ENCODE assay signal across 8 cellular contexts in the genomic region with DNA sequence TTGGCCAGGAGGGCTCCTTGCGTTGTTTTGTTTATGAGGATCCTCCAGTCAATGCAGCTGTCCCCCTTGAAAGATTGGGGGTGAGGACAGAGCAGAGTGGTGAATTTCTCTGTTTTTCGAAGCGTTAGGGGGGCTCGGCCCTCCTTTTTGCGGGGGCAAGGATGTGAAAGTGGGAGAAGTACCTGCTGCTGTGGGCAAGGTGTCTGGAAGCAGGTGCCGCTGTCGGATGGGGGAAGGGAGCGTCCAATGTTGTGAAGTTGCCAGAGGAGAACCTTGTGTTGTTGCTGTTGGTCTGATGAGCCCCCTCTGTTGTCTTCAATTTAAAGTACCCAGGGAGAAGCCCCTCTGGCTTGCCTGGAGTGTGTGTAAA. TPM values are rescaled to one million over a fixed set of nuclear protein-coding genes. Genes with fewer than 3 reads are reported as not detected.
DNase-seq lines count a peak whose midpoint lies in the region; ATAC-seq and TF ChIP-seq lines count a peak whose summit lies in the region.
"Had no signal": no experiment of that assay in that cellular context is flagged by ENCODE, and none has a peak within 500 bp of the region (broad histone marks: within the 10 kb centered on the region; RNA-seq: fewer than 3 reads in every experiment).

No MANE protein-coding gene starts in this region.

- H3K9me3 ChIP-seq in thyroid gland, result no peaks in the 10 kb centered on the region

- no peaks in the 10 kb centered on the region for H3K36me3 ChIP-seq in brain microvascular endothelial cell (replicated peaks)
- no peaks in the 10 kb centered on the region for H3K36me3 ChIP-seq in thyroid gland

- intact Hi-C loops in thyroid gland (cut with DNase I), result no loop called here

- WGBS in thyroid gland, 2 donors, result 0 to 4% methylated on average over 8 of the region's 8 CpGs

- no peak for TF ChIP-seq POLR2A in thyroid gland (IDR thresholded peaks at IDR 0.05)

- DNase-seq in LNCaP clone FGC (ENCODE audit: low read depth) (no peak), brain microvascular endothelial cell (no peak), left kidney (ENCODE audit: low read depth, low spot score) (peak; percentile 79), thyroid gland (peak; percentile 16 to 28), AG08395 (ENCODE audit: low spot score) (no peak)

- ATAC-seq in GM18909 (IDR thresholded peaks at IDR 0.05; ENCODE audit: poor library complexity, unreplicated experiment) (no peak), esophagus mucosa (no peak)
- ATAC-seq: HCT116 had no signal

- in situ Hi-C loops in brain microvascular endothelial cell (cut with HindIII; ENCODE audit: low pct_ligation_motif_present, low sequenced_read_pairs), result no loop called here

- no peak overlapping the region for H3K27ac ChIP-seq in brain microvascular endothelial cell
- no peak overlapping the region for H3K27ac ChIP-seq in thyroid gland

- TF ChIP-seq CTCF in LNCaP clone FGC (IDR thresholded peaks at IDR 0.05; ENCODE audit: control insufficient read depth, extremely low read depth, insufficient read depth), result no peak
- no peak for TF ChIP-seq CTCF in brain microvascular endothelial cell (IDR thresholded peaks at IDR 0.05; ENCODE audit: low read depth, low read length, missing control alignments)
- TF ChIP-seq CTCF in thyroid gland (IDR thresholded peaks at IDR 0.05), result no peak

- H3K4me1 ChIP-seq in thyroid gland, result peaks cover 0 to 5% of the 10 kb centered on the region in 2 donors

- H3K27me3 ChIP-seq in brain microvascular endothelial cell (replicated peaks), result no peaks in the 10 kb centered on the region
- no peaks in the 10 kb centered on the region for H3K27me3 ChIP-seq in thyroid gland

- H3K4me3 ChIP-seq in LNCaP clone FGC (ENCODE audit: low read depth, low read length), result peak overlapping the region; percentile 24; the same call in 1 of the 2 replicates
- peak overlapping the region; percentile 82 for H3K4me3 ChIP-seq in brain microvascular endothelial cell (ENCODE audit: low read depth, low read length)
- H3K4me3 ChIP-seq in thyroid gland (replicated peaks in 1 of 3), result peak overlapping the region in 2 of 3 donors; percentile 19 to 41

RNA-seq across cellular contexts. Expression of gene GLRB, which starts 0.6 kb away (rescaled TPM):
- 1 to 10 TPM in 2 of 4 donors, under 1 TPM in 2; 0.54 to 5.1 (median 0.94) TPM for total RNA-seq in thyroid gland
- not detected for total RNA-seq in esophagus mucosa

Comparison
In these comparisons a context has a peak if more than half of its experiments do, and no peak if none do; other contexts are left out.
1. DNase-seq: peak in left kidney (single experiment) and thyroid gland (2 of 2); none in LNCaP clone FGC (single experiment), brain microvascular endothelial cell (single experiment) and AG08395 (single experiment).
2. H3K4me3 ChIP-seq: peak in every context shown above with its lines; median percentile 82 in brain microvascular endothelial cell; 30 in thyroid gland; 24 in LNCaP clone FGC.